ENCODE assay signal across 21 cellular contexts in genomic region chr19:32814624-32815023, GRCh38. TPM values are rescaled to one million over a fixed set of nuclear protein-coding genes. Genes with fewer than 3 reads are reported as not detected.
"Had no signal": no experiment of that assay in that cellular context is flagged by ENCODE, and none has a peak within 500 bp of the region (broad histone marks: within the 10 kb centered on the region; RNA-seq: fewer than 3 reads in every experiment).

No MANE protein-coding gene starts in this region.

- H3K4me1 ChIP-seq: suprapubic skin, testis, tibial artery, tibial nerve, upper lobe of left lung, upper lobe of right lung, uterus, vagina had no signal

- H3K4me3 ChIP-seq: stomach, suprapubic skin, testis, thoracic aorta, thyroid gland, tibial artery, tibial nerve, upper lobe of left lung, upper lobe of right lung, uterus, vagina had no signal

- H3K27ac ChIP-seq: stomach, suprapubic skin, testis, thoracic aorta, thyroid gland, tibial artery, tibial nerve, upper lobe of left lung, upper lobe of right lung, uterus, vagina had no signal

- H3K36me3 ChIP-seq: stomach, suprapubic skin, thoracic aorta, thyroid gland, tibial artery, tibial nerve, upper lobe of left lung, upper lobe of right lung, uterus, vagina had no signal

- H3K27me3 ChIP-seq: testis, thyroid gland, tibial nerve, upper lobe of left lung, upper lobe of right lung, vagina had no signal

- H3K9me3 ChIP-seq: stomach, suprapubic skin, testis, thoracic aorta, thyroid gland, tibial artery, tibial nerve, upper lobe of left lung, upper lobe of right lung, uterus, vagina had no signal

- DNase-seq: stimulated activated CD4-positive, alpha-beta T cell treated with anti-CD3 and anti-CD28 coated beads, Interleukin-2, amount 100 ng/mL, for 48 hours; stimulated activated CD4-positive, alpha-beta T cell treated with anti-CD3 and anti-CD28 coated beads, Interleukin-4, amount 100 ng/mL, for 1 hour; stimulated activated CD4-positive, alpha-beta T cell treated with anti-CD3 and anti-CD28 coated beads, Interleukin-4, amount 100 ng/mL, for 24 hours; stimulated activated CD8-positive, alpha-beta memory T cell treated with anti-CD3 and anti-CD28 coated beads, Interleukin-4, amount 100 ng/mL, for 48 hours; stimulated activated naive B cell treated with anti-CD40 and anti-IgM and Interleukin-4, amounts not matched to agents 10 μg/mL and 1 μg/mL and 100 μg/mL, for 72 hours; stimulated activated naive CD4-positive, alpha-beta T cell; stimulated activated naive CD4-positive, alpha-beta T cell treated with Interleukin-2 at 50 U/mL for 16 hours; stimulated activated naive CD8-positive, alpha-beta T cell treated with anti-CD3 and anti-CD28 coated beads, Interleukin-15, amount 100 ng/mL, for 72 hours; stimulated activated naive CD8-positive, alpha-beta T cell treated with anti-CD3 and anti-CD28 coated beads, Interleukin-15, Interleukin-2, amounts not matched to agents 100 U/mL and 50 U/mL, for 24 hours; stomach; tibial artery; trophoblast cell; upper lobe of left lung; uterus had no signal

RNA-seq across cellular contexts. Expression of gene SLC7A9, which starts 54.9 kb away (rescaled TPM):
- total RNA-seq: vagina had no signal
